In genomic region chr5:61933787-61934626, GRCh38 we compare ENCODE assay signal across 9 cellular contexts.
DNase-seq lines count a peak whose midpoint lies in the region; ATAC-seq and TF ChIP-seq lines count a peak whose summit lies in the region.
"Had no signal": no experiment of that assay in that cellular context is flagged by ENCODE, and none has a peak within 500 bp of the region (broad histone marks: within the 10 kb centered on the region; RNA-seq: fewer than 3 reads in every experiment).

No MANE protein-coding gene starts in this region.

- no peak overlapping the region for H3K4me3 Mint-ChIP-seq in MCF 10A (ENCODE audit: unreplicated experiment)

- no peaks in the 10 kb centered on the region for H3K9me3 Mint-ChIP-seq in MCF 10A (ENCODE audit: unreplicated experiment)

- BruUV-seq in MCF 10A (replicated peaks; lab: Mats Ljungman, UMichigan): no TSS peak

- TF ChIP-seq CTCF in HFF-Myc (IDR thresholded peaks at IDR 0.05; ENCODE audit: low read depth, low read length, missing control alignments) (peak; percentile 56), MCF 10A (IDR thresholded peaks at IDR 0.05; ENCODE audit: unreplicated experiment) (peak; percentile 78), kidney epithelial cell (IDR thresholded peaks at IDR 0.05; ENCODE audit: insufficient read depth, low read length, poor library complexity, severe bottlenecking) (peak; percentile 70), thyroid gland (IDR thresholded peaks at IDR 0.05) (peak in 5 of 6 experiments; percentile 11 to 72 (median 63))

- no peak overlapping the region for H3K27ac Mint-ChIP-seq in MCF 10A (ENCODE audit: low read depth, unreplicated experiment)

- no peaks in the 10 kb centered on the region for H3K27me3 Mint-ChIP-seq in MCF 10A (ENCODE audit: insufficient read depth, unreplicated experiment)

- CTCF ChIA-PET in MCF 10A (lab: Yijun Ruan, JAX): interaction anchor here (0.5 to 2.3 kb wide), 41 partner anchors 8 to 1629 kb away, joined by 3 to 18 read pairs (median 3); no protein-coding TSS in a partner anchor

- no peak overlapping the region for H3K4me3 ChIP-seq in HFF-Myc (replicated peaks; ENCODE audit: low read depth, low read length)
- no peak overlapping the region for H3K4me3 ChIP-seq in kidney epithelial cell (ENCODE audit: low read depth, low read length)
- no peak overlapping the region for H3K4me3 ChIP-seq in thyroid gland (replicated peaks in 1 of 3)
- H3K4me3 ChIP-seq: BLaER1 treated with 17β-estradiol and CSF1 and Interleukin-3, amounts not matched to agents 10 nM and 100 nM had no signal

- H3K4me1 ChIP-seq in thyroid gland: peaks cover 0 to 6% of the 10 kb centered on the region in 2 donors
- H3K4me1 ChIP-seq: BLaER1 treated with 17β-estradiol and CSF1 and Interleukin-3, amounts not matched to agents 10 nM and 100 nM had no signal

- no peaks in the 10 kb centered on the region for H3K27me3 ChIP-seq in kidney epithelial cell (ENCODE audit: control insufficient read depth, insufficient read depth, low read length)
- no peaks in the 10 kb centered on the region for H3K27me3 ChIP-seq in thyroid gland
- H3K27me3 ChIP-seq: BLaER1 treated with 17β-estradiol and CSF1 and Interleukin-3, amounts not matched to agents 10 nM and 100 nM had no signal

- H3K36me3 ChIP-seq in kidney epithelial cell (ENCODE audit: control insufficient read depth, insufficient read depth, low read length): no peaks in the 10 kb centered on the region
- no peaks in the 10 kb centered on the region for H3K36me3 ChIP-seq in thyroid gland
- H3K36me3 ChIP-seq: BLaER1 treated with 17β-estradiol and CSF1 and Interleukin-3, amounts not matched to agents 10 nM and 100 nM had no signal

- no peaks in the 10 kb centered on the region for H3K36me3 Mint-ChIP-seq in MCF 10A (ENCODE audit: insufficient read depth, unreplicated experiment)

- TF ChIP-seq POLR2A in thyroid gland (IDR thresholded peaks at IDR 0.05): no peak

- no peak overlapping the region for H3K27ac ChIP-seq in thyroid gland
- H3K27ac ChIP-seq: BLaER1 treated with 17β-estradiol and CSF1 and Interleukin-3, amounts not matched to agents 10 nM and 100 nM had no signal

- peaks cover 19% of the 10 kb centered on the region for H3K4me1 Mint-ChIP-seq in MCF 10A (ENCODE audit: insufficient read depth, unreplicated experiment)

- H3K9me3 ChIP-seq in thyroid gland: no peaks in the 10 kb centered on the region
- H3K9me3 ChIP-seq: BLaER1 treated with 17β-estradiol and CSF1 and Interleukin-3, amounts not matched to agents 10 nM and 100 nM had no signal

- WGBS in thyroid gland, 2 donors: 42 to 43% methylated on average over 4 of the region's 4 CpGs

- no peak for ATAC-seq in GM21619 (IDR thresholded peaks at IDR 0.05; ENCODE audit: unreplicated experiment)

- intact Hi-C loops in MCF 10A (cut with micrococcal nuclease): loop anchor here (1.0 to 5.0 kb wide), 7 partner anchors 117 to 1256 kb away; partner anchors contain the start of gene ZSWIM6
- intact Hi-C loops in thyroid gland (cut with DNase I): no loop called here

- DNase-seq in NK-92 treated with Interleukin-12 subunit alpha and Interleukin-12 subunit beta, amount 100 ng/mL, for 24 hours (lab: John Stamatoyannopoulos, UW): peak; percentile 6
- no peak for DNase-seq in NK-92 (lab: John Stamatoyannopoulos, UW; ENCODE audit: unreplicated experiment)
- peak; percentile 31 for DNase-seq in HFF-Myc (ENCODE audit: extremely low read depth, low read depth)
- peak; percentile 32 for DNase-seq in NCI-H345 treated with DMSO at 0.1 percent for 48 hours (lab: John Stamatoyannopoulos, UW; ENCODE audit: unreplicated experiment)
- peak; percentile 88 for DNase-seq in MCF 10A (ENCODE audit: unreplicated experiment)
- no peak for DNase-seq in kidney epithelial cell (ENCODE audit: low read depth)
- DNase-seq in thyroid gland: peak; percentile 61 to 69

- POLR2A ChIA-PET in MCF 10A (lab: Yijun Ruan, JAX): interaction anchor here (0.7 to 1.8 kb wide), 5 partner anchors 109 to 1246 kb away, joined by 3 to 5 read pairs (median 4); no protein-coding TSS in a partner anchor

Comparison
In these comparisons a context has a peak if more than half of its experiments do, and no peak if none do; other contexts are left out.
1. DNase-seq: peak in NK-92 treated with Interleukin-12 subunit alpha and Interleukin-12 subunit beta, amount 100 ng/mL, for 24 hours (single experiment), HFF-Myc (single experiment), NCI-H345 treated with DMSO at 0.1 percent for 48 hours (single experiment), MCF 10A (single experiment) and thyroid gland (2 of 2); none in NK-92 (single experiment) and kidney epithelial cell (single experiment).
2. Peak in every context shown above with its lines, with median percentiles within 50 percentile points of each other: CTCF ChIP-seq.